Comparison of ENCODE assay signal across 1 cellular context in the genomic region with DNA sequence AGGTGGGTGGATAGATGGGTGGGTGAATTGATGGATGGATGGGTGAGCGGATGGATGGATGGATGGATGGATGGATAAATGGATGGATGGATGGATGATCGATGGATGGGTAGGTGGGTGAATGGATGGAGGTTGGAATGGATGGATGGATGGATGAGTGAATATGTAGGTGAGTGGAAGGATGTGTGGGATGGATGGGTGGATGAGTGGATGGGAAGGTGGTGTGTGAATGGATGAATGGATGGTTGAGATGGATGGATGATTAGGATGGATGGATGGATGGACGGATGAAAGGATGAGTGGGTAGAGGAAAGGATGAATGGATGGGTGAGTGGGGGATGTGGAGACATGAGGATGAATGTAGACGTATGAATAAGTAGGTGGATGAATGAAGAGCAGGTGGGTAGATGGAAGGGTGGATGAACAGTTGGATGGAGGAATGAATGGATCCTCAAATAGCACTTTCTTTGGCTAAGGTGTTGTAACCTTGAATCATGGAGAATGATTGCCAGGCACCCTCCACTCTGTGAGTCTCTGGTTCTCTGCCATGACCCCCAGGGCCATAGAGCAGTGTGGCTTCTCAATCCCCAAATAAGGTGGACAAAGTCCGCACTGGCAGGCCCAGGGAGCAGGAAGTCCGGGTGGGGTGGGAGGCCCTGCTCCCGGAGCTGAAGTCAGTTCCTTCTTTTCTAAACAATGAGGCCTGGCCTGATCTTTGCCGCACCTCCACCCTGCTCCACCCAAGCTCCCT.
TF ChIP-seq lines count a peak whose summit lies in the region.

No MANE protein-coding gene starts in this region.

TF ChIP-seq in GM23338, 12 proteins besides CTCF, POLR2A, EP300 and RAD21 (continued from another document):
- TF ChIP-seq, protein P1, sequence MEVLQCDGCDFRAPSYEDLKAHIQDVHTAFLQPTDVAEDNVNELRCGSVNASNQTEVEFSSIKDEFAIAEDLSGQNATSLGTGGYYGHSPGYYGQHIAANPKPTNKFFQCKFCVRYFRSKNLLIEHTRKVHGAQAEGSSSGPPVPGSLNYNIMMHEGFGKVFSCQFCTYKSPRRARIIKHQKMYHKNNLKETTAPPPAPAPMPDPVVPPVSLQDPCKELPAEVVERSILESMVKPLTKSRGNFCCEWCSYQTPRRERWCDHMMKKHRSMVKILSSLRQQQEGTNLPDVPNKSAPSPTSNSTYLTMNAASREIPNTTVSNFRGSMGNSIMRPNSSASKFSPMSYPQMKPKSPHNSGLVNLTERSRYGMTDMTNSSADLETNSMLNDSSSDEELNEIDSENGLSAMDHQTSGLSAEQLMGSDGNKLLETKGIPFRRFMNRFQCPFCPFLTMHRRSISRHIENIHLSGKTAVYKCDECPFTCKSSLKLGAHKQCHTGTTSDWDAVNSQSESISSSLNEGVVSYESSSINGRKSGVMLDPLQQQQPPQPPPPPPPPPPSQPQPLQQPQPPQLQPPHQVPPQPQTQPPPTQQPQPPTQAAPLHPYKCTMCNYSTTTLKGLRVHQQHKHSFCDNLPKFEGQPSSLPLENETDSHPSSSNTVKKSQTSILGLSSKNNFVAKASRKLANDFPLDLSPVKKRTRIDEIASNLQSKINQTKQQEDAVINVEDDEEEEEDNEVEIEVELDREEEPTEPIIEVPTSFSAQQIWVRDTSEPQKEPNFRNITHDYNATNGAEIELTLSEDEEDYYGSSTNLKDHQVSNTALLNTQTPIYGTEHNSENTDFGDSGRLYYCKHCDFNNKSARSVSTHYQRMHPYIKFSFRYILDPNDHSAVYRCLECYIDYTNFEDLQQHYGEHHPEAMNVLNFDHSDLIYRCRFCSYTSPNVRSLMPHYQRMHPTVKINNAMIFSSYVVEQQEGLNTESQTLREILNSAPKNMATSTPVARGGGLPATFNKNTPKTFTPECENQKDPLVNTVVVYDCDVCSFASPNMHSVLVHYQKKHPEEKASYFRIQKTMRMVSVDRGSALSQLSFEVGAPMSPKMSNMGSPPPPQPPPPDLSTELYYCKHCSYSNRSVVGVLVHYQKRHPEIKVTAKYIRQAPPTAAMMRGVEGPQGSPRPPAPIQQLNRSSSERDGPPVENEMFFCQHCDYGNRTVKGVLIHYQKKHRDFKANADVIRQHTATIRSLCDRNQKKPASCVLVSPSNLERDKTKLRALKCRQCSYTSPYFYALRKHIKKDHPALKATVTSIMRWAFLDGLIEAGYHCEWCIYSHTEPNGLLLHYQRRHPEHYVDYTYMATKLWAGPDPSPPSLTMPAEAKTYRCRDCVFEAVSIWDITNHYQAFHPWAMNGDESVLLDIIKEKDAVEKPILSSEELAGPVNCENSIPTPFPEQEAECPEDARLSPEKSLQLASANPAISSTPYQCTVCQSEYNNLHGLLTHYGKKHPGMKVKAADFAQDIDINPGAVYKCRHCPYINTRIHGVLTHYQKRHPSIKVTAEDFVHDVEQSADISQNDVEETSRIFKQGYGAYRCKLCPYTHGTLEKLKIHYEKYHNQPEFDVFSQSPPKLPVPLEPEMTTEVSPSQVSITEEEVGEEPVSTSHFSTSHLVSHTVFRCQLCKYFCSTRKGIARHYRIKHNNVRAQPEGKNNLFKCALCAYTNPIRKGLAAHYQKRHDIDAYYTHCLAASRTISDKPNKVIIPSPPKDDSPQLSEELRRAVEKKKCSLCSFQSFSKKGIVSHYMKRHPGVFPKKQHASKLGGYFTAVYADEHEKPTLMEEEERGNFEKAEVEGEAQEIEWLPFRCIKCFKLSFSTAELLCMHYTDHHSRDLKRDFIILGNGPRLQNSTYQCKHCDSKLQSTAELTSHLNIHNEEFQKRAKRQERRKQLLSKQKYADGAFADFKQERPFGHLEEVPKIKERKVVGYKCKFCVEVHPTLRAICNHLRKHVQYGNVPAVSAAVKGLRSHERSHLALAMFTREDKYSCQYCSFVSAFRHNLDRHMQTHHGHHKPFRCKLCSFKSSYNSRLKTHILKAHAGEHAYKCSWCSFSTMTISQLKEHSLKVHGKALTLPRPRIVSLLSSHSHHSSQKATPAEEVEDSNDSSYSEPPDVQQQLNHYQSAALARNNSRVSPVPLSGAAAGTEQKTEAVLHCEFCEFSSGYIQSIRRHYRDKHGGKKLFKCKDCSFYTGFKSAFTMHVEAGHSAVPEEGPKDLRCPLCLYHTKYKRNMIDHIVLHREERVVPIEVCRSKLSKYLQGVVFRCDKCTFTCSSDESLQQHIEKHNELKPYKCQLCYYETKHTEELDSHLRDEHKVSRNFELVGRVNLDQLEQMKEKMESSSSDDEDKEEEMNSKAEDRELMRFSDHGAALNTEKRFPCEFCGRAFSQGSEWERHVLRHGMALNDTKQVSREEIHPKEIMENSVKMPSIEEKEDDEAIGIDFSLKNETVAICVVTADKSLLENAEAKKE (CRISPR knock-in tag; IDR thresholded peaks at IDR 0.05) = no peak
- TF ChIP-seq ZNF114 (CRISPR knock-in tag; IDR thresholded peaks at IDR 0.05) (no peak), POLR2AphosphoS5 (IDR thresholded peaks at IDR 0.05; ENCODE audit: low read depth) (no peak)
